ENCODE assay signal across 14 cellular contexts in the genomic region with DNA sequence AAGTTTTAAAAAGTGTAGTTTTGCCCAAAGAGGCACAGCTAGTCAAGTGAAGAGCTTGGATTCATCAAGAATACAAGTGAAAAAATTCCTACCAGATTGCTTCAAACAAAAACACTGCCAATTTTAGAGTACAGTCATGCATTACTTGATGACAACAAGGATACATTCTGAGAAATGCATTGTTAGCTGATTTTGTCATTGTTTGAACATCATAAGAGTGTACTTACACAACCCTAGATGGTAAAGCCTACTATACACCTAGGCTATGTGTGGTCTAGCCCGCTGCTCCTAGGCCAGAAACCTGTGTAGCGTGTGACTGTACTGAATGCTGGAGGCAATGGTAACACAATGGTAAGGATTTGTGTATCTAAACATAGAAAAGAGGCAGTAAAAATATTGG. TPM values are rescaled to one million over a fixed set of nuclear protein-coding genes. Genes with fewer than 3 reads are reported as not detected.
DNase-seq lines count a peak whose midpoint lies in the region; ATAC-seq, FAIRE-seq and TF ChIP-seq lines count a peak whose summit lies in the region.
"Had no signal": no experiment of that assay in that cellular context is flagged by ENCODE, and none has a peak within 500 bp of the region (broad histone marks: within the 10 kb centered on the region; RNA-seq: fewer than 3 reads in every experiment).

No MANE protein-coding gene starts in this region.

- H3K56ac ChIP-seq in IMR-90 (ENCODE audit: extremely low read depth, insufficient read depth, low read length) = no peak overlapping the region

- dilution Hi-C loops in IMR-90 (cut with HindIII; ENCODE audit: low sequenced_read_pairs, unreplicated experiment) = no loop called here

- H3K9me3 Mint-ChIP-seq in stimulated activated naive B cell treated with anti-CD40 and anti-IgM and Interleukin-4, amounts not matched to agents 10 μg/mL and 1 μg/mL and 100 μg/mL, for 72 hours = no peaks in the 10 kb centered on the region
- H3K9me3 Mint-ChIP-seq: IgD-negative memory B cell had no signal

- H4K5ac ChIP-seq in IMR-90 (ENCODE audit: low read depth, low read length) = peak overlapping the region; percentile 9; the same call in 1 of the 2 replicates

- in situ Hi-C loops in IMR-90 (cut with MboI; ENCODE audit: low sequenced_read_pairs) = no loop called here

- peaks cover 0 to 1% of the 10 kb centered on the region in 2 donors for H3K4me1 Mint-ChIP-seq in stimulated activated naive B cell treated with anti-CD40 and anti-IgM and Interleukin-4, amounts not matched to agents 10 μg/mL and 1 μg/mL and 100 μg/mL, for 72 hours

- no peak overlapping the region for H3K4ac ChIP-seq in IMR-90 (ENCODE audit: low read depth, low read length)

- no peak for TF ChIP-seq EP300 in A549 (IDR thresholded peaks at IDR 0.05)

- intact Hi-C loops in IMR-90 (cut with micrococcal nuclease) = no loop called here

- no peaks in the 10 kb centered on the region for H3K9me3 ChIP-seq in A549
- H3K9me3 ChIP-seq in IMR-90 (ENCODE audit: control insufficient read depth, insufficient read depth, low read length) = no peaks in the 10 kb centered on the region
- H3K9me3 ChIP-seq: mucosa of descending colon, psoas muscle had no signal

- H3K27ac Mint-ChIP-seq in stimulated activated naive B cell treated with anti-CD40 and anti-IgM and Interleukin-4, amounts not matched to agents 10 μg/mL and 1 μg/mL and 100 μg/mL, for 72 hours = no peak overlapping the region
- H3K27ac Mint-ChIP-seq: activated naive CD8-positive, alpha-beta T cell had no signal

- no peaks in the 10 kb centered on the region for H4K20me1 ChIP-seq in IMR-90 (ENCODE audit: insufficient read depth, low read length)

- TF ChIP-seq RAD21 in A549 (conservative IDR thresholded peaks at IDR 0.05 in 1 of 2, IDR thresholded peaks at IDR 0.05 in 1 of 2) = no peak
- TF ChIP-seq RAD21 in IMR-90 (IDR thresholded peaks at IDR 0.05; ENCODE audit: low read length) = no peak

- H3K27ac ChIP-seq in A549 (peak overlapping the region in 1 of 2 experiments; percentile 49; a peak in 1 of 6 replicates), IMR-90 (ENCODE audit: insufficient read depth, low read length) (peak overlapping the region; percentile 45)
- H3K27ac ChIP-seq: psoas muscle had no signal

- H3K36me3 ChIP-seq in IMR-90 (ENCODE audit: control insufficient read depth, insufficient read depth, low read length) = peaks cover 19% of the 10 kb centered on the region

- no peak overlapping the region for H3K23ac ChIP-seq in IMR-90 (ENCODE audit: low read depth, low read length)

- H3K14ac ChIP-seq in IMR-90 (replicated peaks; ENCODE audit: low read depth, low read length) = peak overlapping the region; percentile 27

- peak overlapping the region; percentile 29 for H3K4me2 ChIP-seq in A549
- H3K4me2 ChIP-seq in IMR-90 (ENCODE audit: low read depth, low read length) = no peak overlapping the region; the same call in 1 of the 2 replicates

- no peak overlapping the region for H2AFZ ChIP-seq in IMR-90 (replicated peaks; ENCODE audit: low read length, poor library complexity)

- H4K91ac ChIP-seq in IMR-90 (ENCODE audit: insufficient read depth, low read depth, low read length) = no peak overlapping the region

- H4K8ac ChIP-seq in IMR-90 (ENCODE audit: low read depth in 2 of 2, low read length in 2 of 2) = peak overlapping the region in 1 of 2 experiments; percentile 64; a peak in 1 of 4 replicates

- no peaks in the 10 kb centered on the region for H3K27me3 Mint-ChIP-seq in stimulated activated naive B cell treated with anti-CD40 and anti-IgM and Interleukin-4, amounts not matched to agents 10 μg/mL and 1 μg/mL and 100 μg/mL, for 72 hours
- H3K27me3 Mint-ChIP-seq: activated naive CD8-positive, alpha-beta T cell; IgD-negative memory B cell had no signal

- POLR2A ChIA-PET in A549 (lab: Yijun Ruan, JAX) (no interaction called here), IMR-90 (lab: Charles Lee; ENCODE audit: unreplicated experiment) (interaction anchor here (0.6 kb wide), 1 partner anchor 50 kb away, joined by 7 read pairs; no protein-coding TSS in a partner anchor)

- H3K4me3 Mint-ChIP-seq in stimulated activated naive B cell treated with anti-CD40 and anti-IgM and Interleukin-4, amounts not matched to agents 10 μg/mL and 1 μg/mL and 100 μg/mL, for 72 hours = no peak overlapping the region
- H3K4me3 Mint-ChIP-seq: activated naive CD8-positive, alpha-beta T cell; IgD-negative memory B cell had no signal

- H2BK5ac ChIP-seq in IMR-90 (ENCODE audit: low read depth, low read length, poor library complexity, severe bottlenecking) = peak overlapping the region; percentile 73

- WGBS in A549 (ENCODE audit: missing lambda C conversion rate) = 27% methylated on average over 2 of the region's 2 CpGs
- 80% methylated on average over 1 of the region's 2 CpGs; no CpG with 5 or more reads in 1 of the 2 experiments for WGBS in IMR-90 (ENCODE audit: extremely low coverage in 2 of 2, insufficient read length in 1 of 2), 2 experiments

- no peaks in the 10 kb centered on the region for H3K79me1 ChIP-seq in IMR-90 (ENCODE audit: low read depth in 1 of 2, low read length in 2 of 2)

- no peak for TF ChIP-seq CTCF in A549 (IDR thresholded peaks at IDR 0.05)
- TF ChIP-seq CTCF in IMR-90 (conservative IDR thresholded peaks at IDR 0.05; ENCODE audit: low read depth, low read length) = no peak
- TF ChIP-seq CTCF in cardiac fibroblast (IDR thresholded peaks at IDR 0.05; ENCODE audit: low read depth, low read length) = no peak

- H2AK5ac ChIP-seq in IMR-90 (ENCODE audit: low read depth, low read length) = no peak overlapping the region

- no TSS peak for BruUV-seq in IMR-90 (replicated peaks; lab: Mats Ljungman, UMichigan)

- H2BK20ac ChIP-seq in IMR-90 (ENCODE audit: low read depth, low read length) = peak overlapping the region; percentile 31; the same call in 1 of the 2 replicates

- H2AK9ac ChIP-seq in IMR-90 (replicated peaks; ENCODE audit: low read depth, low read length, poor library complexity) = no peak overlapping the region

- peaks cover 32 to 56% of the 10 kb centered on the region in 2 donors for H3K36me3 Mint-ChIP-seq in stimulated activated naive B cell treated with anti-CD40 and anti-IgM and Interleukin-4, amounts not matched to agents 10 μg/mL and 1 μg/mL and 100 μg/mL, for 72 hours

- FAIRE-seq in A549 (lab: Jason Lieb, UNC) = no peak

- no peak overlapping the region for H3K9ac ChIP-seq in IMR-90 (ENCODE audit: low read depth, low read length)

- no peak for TF ChIP-seq POLR2A in A549 (IDR thresholded peaks at IDR 0.05; ENCODE audit: low read length)
- TF ChIP-seq POLR2A in IMR-90 (IDR thresholded peaks at IDR 0.05; ENCODE audit: low read depth, low read length) = no peak

- H3K9me1 ChIP-seq in IMR-90 (ENCODE audit: insufficient read depth, low read length) = peaks cover 10% of the 10 kb centered on the region; the same call in 1 of the 2 replicates

- ATAC-seq in A549 (peak; percentile 77 to 88), IMR-90 (ENCODE audit: low read depth) (peak; percentile 91), GM19455 (IDR thresholded peaks at IDR 0.05; ENCODE audit: unreplicated experiment) (no peak)
- no peak for ATAC-seq in stimulated activated naive B cell treated with anti-CD40 and anti-IgM and Interleukin-4, amounts not matched to agents 10 μg/mL and 1 μg/mL and 100 μg/mL, for 72 hours (replicated peaks)
- ATAC-seq: mucosa of descending colon, psoas muscle had no signal

- peak in 1 of 2 experiments; percentile 56 for DNase-seq in A549 (ENCODE audit: low read depth in 1 of 2, low spot score in 1 of 2)
- DNase-seq in IMR-90 = peak; percentile 96
- DNase-seq in cardiac fibroblast (ENCODE audit: low read depth in 2 of 2) = peak; percentile 70 to 96
- peak; percentile 45 for DNase-seq in inferior parietal cortex (ENCODE audit: extremely low spot score)
- DNase-seq in stimulated activated naive CD4-positive, alpha-beta T cell (lab: John Stamatoyannopoulos, UW) = no peak
- DNase-seq in stimulated activated naive B cell treated with anti-CD40 and anti-IgM and Interleukin-4, amounts not matched to agents 10 μg/mL and 1 μg/mL and 100 μg/mL, for 72 hours = no peak
- DNase-seq in NCI-H2227 treated with DMSO at 0.1 percent for 48 hours (lab: John Stamatoyannopoulos, UW) = no peak
- DNase-seq: effector memory CD4-positive, alpha-beta T cell; mucosa of descending colon; NCI-H2107; psoas muscle had no signal

- H2BK15ac ChIP-seq in IMR-90 (ENCODE audit: low read depth, low read length) = peak overlapping the region; percentile 42; the same call in 1 of the 3 replicates

- H3K4me3 ChIP-seq in A549 (no peak overlapping the region), IMR-90 (ENCODE audit: insufficient read depth, low read depth, low read length) (no peak overlapping the region), cardiac fibroblast (replicated peaks in 1 of 2; ENCODE audit: low read depth in 2 of 2, low read length in 2 of 2) (no peak overlapping the region)
- H3K4me3 ChIP-seq: mucosa of descending colon, psoas muscle had no signal

- H3K4me1 ChIP-seq in A549 (peaks cover 12% of the 10 kb centered on the region; the same call in 1 of the 3 replicates), IMR-90 (ENCODE audit: control insufficient read depth, insufficient read depth, low read length) (peaks cover 8% of the 10 kb centered on the region)
- H3K4me1 ChIP-seq: psoas muscle had no signal

- CTCF ChIA-PET in A549 (lab: Yijun Ruan, JAX) = no interaction called here
- CTCF ChIA-PET in IMR-90 (lab: Yijun Ruan, JAX) = no interaction called here

- peak overlapping the region; percentile 24; the same call in 1 of the 2 replicates for H2BK120ac ChIP-seq in IMR-90 (ENCODE audit: low read depth, low read length)

- H3K27me3 ChIP-seq in IMR-90 (ENCODE audit: control insufficient read depth, insufficient read depth, low read length) = no peaks in the 10 kb centered on the region

- peak overlapping the region; percentile 34; the same call in 1 of the 2 replicates for H3K18ac ChIP-seq in IMR-90 (ENCODE audit: low read depth, low read length)

RNA-seq across cellular contexts. Expression of gene TMTC4, which starts 41.1 kb away (rescaled TPM):
- 17.5 and 19.2 TPM in 2 replicates for polyA plus RNA-seq in A549 (2011; rRNA removed)
- polyA plus RNA-seq in A549 (2012; cell fraction: cytosol; rRNA removed) = 11.2 and 14.0 TPM in 2 replicates
- polyA plus RNA-seq in A549 (2012; cell fraction: nucleus; rRNA removed) = 18.4 and 23.3 TPM in 2 replicates
- polyA plus RNA-seq in A549 (2017; fragmentation: RNase III; extraction: RNeasy Plus Mini Kit Qiagen cat#74134 plus additional on column Dnase treatment) = 10.7 to 15.6 TPM (median 13.8 TPM) in 3 replicates
- polyA minus RNA-seq in A549 (2011; rRNA and poly(A)+ RNA removed) = 19.2 and 21.1 TPM in 2 replicates
- 13.1 and 14.3 TPM in 2 replicates for total RNA-seq in IMR-90 (2012; rRNA removed)
- 7.4 and 8.4 TPM in 2 replicates for polyA plus RNA-seq in IMR-90 (2012; rRNA removed)
- 6.2 and 6.5 TPM in 2 replicates for polyA plus RNA-seq in IMR-90 (2012; cell fraction: cytosol; rRNA removed)
- 9.1 and 18.2 TPM in 2 replicates for polyA plus RNA-seq in IMR-90 (2012; cell fraction: nucleus; rRNA removed; ENCODE audit: low replicate concordance)

RNA-seq across cellular contexts. Expression of gene GGACT, which starts 44.9 kb away (rescaled TPM):
- polyA plus RNA-seq in A549 (2011; rRNA removed) (6.1 and 8.6 TPM in 2 replicates), A549 (2017; fragmentation: RNase III; extraction: RNeasy Plus Mini Kit Qiagen cat#74134 plus additional on column Dnase treatment) (2.5 to 3.1 TPM (median 2.7 TPM) in 3 replicates), IMR-90 (2012; rRNA removed) (1.9 and 2.6 TPM in 2 replicates)
- 1.8 and 2.7 TPM in 2 replicates for polyA plus RNA-seq in A549 (2012; cell fraction: cytosol; rRNA removed)
- polyA plus RNA-seq in A549 (2012; cell fraction: nucleus; rRNA removed) = 2.3 and 2.5 TPM in 2 replicates
- polyA minus RNA-seq in A549 (2011; rRNA and poly(A)+ RNA removed) = 1.2 and 2.1 TPM in 2 replicates
- 2.0 and 2.2 TPM in 2 replicates for total RNA-seq in IMR-90 (2012; rRNA removed)
- 3.4 and 4.1 TPM in 2 replicates for polyA plus RNA-seq in IMR-90 (2012; cell fraction: cytosol; rRNA removed)
- 1.3 and 2.5 TPM in 2 replicates for polyA plus RNA-seq in IMR-90 (2012; cell fraction: nucleus; rRNA removed; ENCODE audit: low replicate concordance)

Comparison
In these comparisons a context has a peak if more than half of its experiments do, and no peak if none do; other contexts are left out.
1. ATAC-seq: peak in A549 (2 of 2) and IMR-90 (single experiment); none in stimulated activated naive B cell treated with anti-CD40 and anti-IgM and Interleukin-4, amounts not matched to agents 10 μg/mL and 1 μg/mL and 100 μg/mL, for 72 hours (0 of 2) and GM19455 (single experiment).
2. DNase-seq: peak in IMR-90 (single experiment), cardiac fibroblast (2 of 2) and inferior parietal cortex (single experiment); none in stimulated activated naive CD4-positive, alpha-beta T cell (0 of 6), stimulated activated naive B cell treated with anti-CD40 and anti-IgM and Interleukin-4, amounts not matched to agents 10 μg/mL and 1 μg/mL and 100 μg/mL, for 72 hours (single experiment) and NCI-H2227 treated with DMSO at 0.1 percent for 48 hours (single experiment).